Comparison of ENCODE assay signal across 17 cellular contexts in the genomic region with DNA sequence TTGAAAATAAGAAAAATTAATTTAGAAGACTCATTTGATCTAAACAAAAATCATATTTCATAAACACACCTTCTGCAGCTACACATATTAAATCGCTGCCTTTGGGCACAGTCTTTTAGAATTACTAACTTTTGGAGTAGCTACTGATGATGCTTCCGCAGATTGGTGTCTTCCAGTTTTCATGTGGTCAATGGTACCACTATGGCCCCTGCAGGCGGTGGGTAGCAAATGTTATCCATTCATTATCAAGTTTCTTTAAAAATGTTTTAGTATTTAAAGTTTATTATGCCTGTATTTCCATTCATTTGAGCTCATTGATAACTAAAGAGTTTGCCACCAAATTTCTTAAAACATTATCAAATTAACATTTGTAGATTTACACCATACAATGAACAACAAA.
"Had no signal": no experiment of that assay in that cellular context is flagged by ENCODE, and none has a peak within 500 bp of the region (broad histone marks: within the 10 kb centered on the region; RNA-seq: fewer than 3 reads in every experiment).

No MANE protein-coding gene starts in this region.

- H3K9me3 Mint-ChIP-seq: dendritic cell treated with granulocyte-macrophage colony-stimulating factor and Interleukin-4, amounts not matched to agents 40 ng/mL and 50 ng/mL, for 4 days; effector memory CD8-positive, alpha-beta T cell had no signal

- H3K4me1 Mint-ChIP-seq: nephron progenitor cell, T-helper 17 cell had no signal

- DNase-seq: activated CD4-positive, alpha-beta T cell treated with anti-CD3 and anti-CD28 coated beads, Interleukin-2, amount 50 U/mL, for 4 hours; caudate nucleus; effector memory CD8-positive, alpha-beta T cell; kidney glomerular epithelial cell; left ventricle myocardium inferior; mammary epithelial cell; nephron progenitor cell; occipital lobe; stimulated activated CD4-positive, alpha-beta T cell treated with anti-CD3 and anti-CD28 coated beads, Interleukin-12 subunit alpha, Interleukin-12 subunit beta, amount 100 ng/mL, for 4 hours; stimulated activated CD4-positive, alpha-beta T cell treated with anti-CD3 and anti-CD28 coated beads, Interleukin-1b, Interleukin-23, amount 100 ng/mL, for 48 hours; stimulated activated CD8-positive, alpha-beta memory T cell treated with anti-CD3 and anti-CD28 coated beads, Interleukin-4, amount 100 ng/mL, for 48 hours; stimulated activated naive CD4-positive, alpha-beta T cell; T-helper 17 cell had no signal

- H3K4me3 ChIP-seq: left ventricle myocardium inferior, right atrium auricular region had no signal

- ATAC-seq: effector memory CD8-positive, alpha-beta T cell; T-helper 17 cell had no signal

- H3K36me3 Mint-ChIP-seq: activated naive CD8-positive, alpha-beta T cell had no signal

- H3K4me1 ChIP-seq: left ventricle myocardium inferior, right atrium auricular region had no signal

- H3K27ac ChIP-seq: left ventricle myocardium inferior, right atrium auricular region had no signal

- H3K27me3 Mint-ChIP-seq: dendritic cell treated with granulocyte-macrophage colony-stimulating factor and Interleukin-4, amounts not matched to agents 40 ng/mL and 50 ng/mL, for 4 days had no signal

- H3K27me3 ChIP-seq: right atrium auricular region had no signal

- H3K36me3 ChIP-seq: left ventricle myocardium inferior, right atrium auricular region had no signal

- H3K27ac Mint-ChIP-seq: activated naive CD8-positive, alpha-beta T cell; activated T-helper 1 cell treated with anti-CD3 and anti-CD28 coated beads, Interleukin-12 subunit alpha, Interleukin-12 subunit beta, Interleukin-2, Interleukin-4 antibody, amounts not matched to agents 30 ng/mL and 10 ng/mL and 1 ng/mL, durations not matched to agents 14 hours and 24 hours and 36 hours; dendritic cell treated with granulocyte-macrophage colony-stimulating factor and Interleukin-4, amounts not matched to agents 40 ng/mL and 50 ng/mL, for 4 days; effector memory CD8-positive, alpha-beta T cell; nephron progenitor cell; T-helper 17 cell had no signal

- H3K4me3 Mint-ChIP-seq: activated naive CD8-positive, alpha-beta T cell; activated T-helper 1 cell treated with anti-CD3 and anti-CD28 coated beads, Interleukin-12 subunit alpha, Interleukin-12 subunit beta, Interleukin-2, Interleukin-4 antibody, amounts not matched to agents 30 ng/mL and 10 ng/mL and 1 ng/mL, durations not matched to agents 14 hours and 24 hours and 36 hours; dendritic cell treated with granulocyte-macrophage colony-stimulating factor and Interleukin-4, amounts not matched to agents 40 ng/mL and 50 ng/mL, for 4 days; effector memory CD8-positive, alpha-beta T cell; nephron progenitor cell; T-helper 17 cell had no signal
